13 cellular contexts compared by ENCODE assay signal in genomic region chr5:150164640-150165039, GRCh38. TPM values are rescaled to one million over a fixed set of nuclear protein-coding genes. Genes with fewer than 3 reads are reported as not detected.
DNase-seq lines count a peak whose midpoint lies in the region; FAIRE-seq and TF ChIP-seq lines count a peak whose summit lies in the region.
"Had no signal": no experiment of that assay in that cellular context is flagged by ENCODE, and none has a peak within 500 bp of the region (broad histone marks: within the 10 kb centered on the region; RNA-seq: fewer than 3 reads in every experiment).

No MANE protein-coding gene starts in this region.

- peak overlapping the region; percentile 94 for H3K27ac Mint-ChIP-seq in nephron progenitor cell

- FAIRE-seq in endothelial cell of umbilical vein (lab: Jason Lieb, UNC) (no peak), frontal cortex (lab: Jason Lieb, UNC) (no peak)

- intact Hi-C loops in endothelial cell of umbilical vein (cut with micrococcal nuclease) (no loop called here), transverse colon (cut with DNase I; ENCODE audit: low total_unique reads) (no loop called here)

- no peak overlapping the region for H3K9ac ChIP-seq in SK-N-MC (ENCODE audit: insufficient read length)
- H3K9ac ChIP-seq in endothelial cell of umbilical vein (replicated peaks; ENCODE audit: extremely low read depth, insufficient read depth, low read length): no peak overlapping the region

- no peaks in the 10 kb centered on the region for H3K9me1 ChIP-seq in endothelial cell of umbilical vein (replicated peaks; ENCODE audit: control insufficient read depth, extremely low read depth, insufficient read depth, low read length)

- H3K4me1 ChIP-seq in endothelial cell of umbilical vein (ENCODE audit: control insufficient read depth, extremely low read depth, insufficient read depth, low read length) (no peaks in the 10 kb centered on the region), transverse colon (peaks cover 24 to 62% (median 44%) of the 10 kb centered on the region in 4 donors)
- H3K4me1 ChIP-seq: adrenal gland had no signal

- H3K4me1 Mint-ChIP-seq in nephron progenitor cell: peaks cover 86% of the 10 kb centered on the region

- no TSS peak for BruUV-seq in endothelial cell of umbilical vein (replicated peaks; lab: Mats Ljungman, UMichigan)

- no peak for TF ChIP-seq EP300 in transverse colon (IDR thresholded peaks at IDR 0.05; ENCODE audit: low read depth)

- CTCF ChIA-PET in endothelial cell of umbilical vein (lab: Charles Lee): interaction anchor here (1.0 to 1.7 kb wide), 3 partner anchors 9 to 12 kb away, joined by 3 to 8 read pairs (median 4); no protein-coding TSS in a partner anchor

- no peak overlapping the region for H3K4me3 Mint-ChIP-seq in nephron progenitor cell
- H3K4me3 Mint-ChIP-seq: stimulated activated effector memory CD8-positive, alpha-beta T cell treated with anti-CD3 and anti-CD28 coated beads, Interleukin-12 subunit alpha, Interleukin-12 subunit beta, amount 100 ng/mL, for 72 hours had no signal

- no peak overlapping the region for H2AFZ ChIP-seq in endothelial cell of umbilical vein (ENCODE audit: low read depth, low read length)

- in situ Hi-C loops in transverse colon (cut with MboI; ENCODE audit: low pct_ligation_motif_present in 1 of 4, low pct_unique_long_range_greater_than_20kb in 1 of 4, low sequenced_read_pairs in 3 of 4) (loop anchor here in 3 of 4 donors (5.0 to 25.0 kb wide), 3 partner anchors 48 to 273 kb away; partner anchors contain the start of gene RPS14 (in 2 of the 3)), GM13977 (cut with MboI; ENCODE audit: low pct_unique_long_range_greater_than_20kb, low sequenced_read_pairs, unreplicated experiment) (no loop called here)

- H3K79me2 ChIP-seq in endothelial cell of umbilical vein (ENCODE audit: control insufficient read depth, insufficient read depth, low read length): no peaks in the 10 kb centered on the region

- H4K20me1 ChIP-seq in endothelial cell of umbilical vein (replicated peaks; ENCODE audit: control insufficient read depth, extremely low read depth, insufficient read depth, low read length): no peaks in the 10 kb centered on the region

- DNase-seq in SK-N-MC (ENCODE audit: low read depth, low spot score) (no peak), endothelial cell of umbilical vein (ENCODE audit: low read depth, low spot score) (no peak), nephron progenitor cell (no peak), transverse colon (peak; percentile 63), activated gamma-delta T cell treated with Interleukin-2 at 50 U/mL for 16 hours (no peak), GM13977 (ENCODE audit: low spot score) (no peak), frontal cortex (ENCODE audit: low spot score in 2 of 2) (no peak)
- DNase-seq: adrenal gland; effector CD8-positive, alpha-beta T cell; NCI-H146 had no signal

- no peaks in the 10 kb centered on the region for H3K9me3 Mint-ChIP-seq in nephron progenitor cell
- H3K9me3 Mint-ChIP-seq: stimulated activated effector memory CD8-positive, alpha-beta T cell treated with anti-CD3 and anti-CD28 coated beads, Interleukin-12 subunit alpha, Interleukin-12 subunit beta, amount 100 ng/mL, for 72 hours had no signal

- H3K27ac ChIP-seq in SK-N-MC (peak overlapping the region; percentile 20; the same call in 1 of the 2 replicates), endothelial cell of umbilical vein (ENCODE audit: insufficient read depth, low read depth, low read length) (no peak overlapping the region), transverse colon (peak overlapping the region; percentile 87 to 96 (median 91))

- H3K27me3 Mint-ChIP-seq in nephron progenitor cell (ENCODE audit: low read depth, poor library complexity): no peaks in the 10 kb centered on the region

- H3K27me3 ChIP-seq in endothelial cell of umbilical vein (ENCODE audit: control insufficient read depth in 2 of 2, insufficient read depth in 2 of 2, low read length in 2 of 2): peaks cover 31 to 35% of the 10 kb centered on the region in 2 experiments
- H3K27me3 ChIP-seq in transverse colon: peaks cover 13% of the 10 kb centered on the region

- TF ChIP-seq POLR2A in endothelial cell of umbilical vein (IDR thresholded peaks at IDR 0.05; ENCODE audit: low read depth, low read length): no peak
- TF ChIP-seq POLR2A in transverse colon (IDR thresholded peaks at IDR 0.05): no peak

- POLR2A ChIA-PET in endothelial cell of umbilical vein (lab: Charles Lee): no interaction called here

- H3K36me3 ChIP-seq in SK-N-MC (ENCODE audit: insufficient read depth, low read length): no peaks in the 10 kb centered on the region
- H3K36me3 ChIP-seq in endothelial cell of umbilical vein (ENCODE audit: control insufficient read depth in 2 of 2, extremely low read depth in 1 of 2, insufficient read depth in 2 of 2, low read length in 2 of 2): no peaks in the 10 kb centered on the region
- no peaks in the 10 kb centered on the region for H3K36me3 ChIP-seq in transverse colon
- H3K36me3 ChIP-seq: adrenal gland had no signal

- no peak overlapping the region for H3K4me2 ChIP-seq in endothelial cell of umbilical vein (ENCODE audit: insufficient read depth, low read length)

- TF ChIP-seq CTCF in endothelial cell of umbilical vein (IDR thresholded peaks at IDR 0.05; ENCODE audit: extremely low read depth in 1 of 2, insufficient read depth in 1 of 2, low read depth in 1 of 2, low read length in 2 of 2) (no peak), nephron progenitor cell (IDR thresholded peaks at IDR 0.05) (no peak), transverse colon (IDR thresholded peaks at IDR 0.05) (no peak), GM13977 (IDR thresholded peaks at IDR 0.05; ENCODE audit: extremely low read depth, insufficient read depth, missing control alignments) (no peak)

- dilution Hi-C loops in endothelial cell of umbilical vein (cut with MboI; ENCODE audit: extremely low pct_ligation_motif_present, low sequenced_read_pairs): no loop called here

- WGBS in transverse colon (ENCODE audit: low coverage in 1 of 2), 2 donors: 75% methylated on average over 4 of the region's 4 CpGs; no CpG with 5 or more reads in 1 of the 2 donors

- H3K4me3 ChIP-seq in SK-N-MC: no peak overlapping the region
- no peak overlapping the region for H3K4me3 ChIP-seq in endothelial cell of umbilical vein (replicated peaks in 1 of 3; ENCODE audit: insufficient read depth in 1 of 3, low read depth in 1 of 3, low read length in 3 of 3)
- no peak overlapping the region for H3K4me3 ChIP-seq in transverse colon
- H3K4me3 ChIP-seq: adrenal gland had no signal

- no peaks in the 10 kb centered on the region for H3K36me3 Mint-ChIP-seq in nephron progenitor cell (ENCODE audit: low read depth)
- H3K36me3 Mint-ChIP-seq: stimulated activated effector memory CD8-positive, alpha-beta T cell treated with anti-CD3 and anti-CD28 coated beads, Interleukin-12 subunit alpha, Interleukin-12 subunit beta, amount 100 ng/mL, for 72 hours had no signal

- H3K9me3 ChIP-seq in SK-N-MC (ENCODE audit: low read depth, low read length) (no peaks in the 10 kb centered on the region), endothelial cell of umbilical vein (replicated peaks; ENCODE audit: control insufficient read depth, insufficient read depth, low read length) (no peaks in the 10 kb centered on the region), transverse colon (no peaks in the 10 kb centered on the region)
- H3K9me3 ChIP-seq: adrenal gland had no signal

TF ChIP-seq in endothelial cell of umbilical vein, 7 proteins besides CTCF, POLR2A, EP300 and RAD21:
- TF ChIP-seq JUN (IDR thresholded peaks at IDR 0.05; ENCODE audit: borderline replicate concordance, insufficient read depth, insufficient read length, low read depth) (no peak), MAX (IDR thresholded peaks at IDR 0.05; ENCODE audit: insufficient read depth, insufficient read length) (peak; percentile 59)

RNA-seq across cellular contexts. Expression of gene CDX1, which starts 1.9 kb away (rescaled TPM):
- total RNA-seq in endothelial cell of umbilical vein: not detected in 2 replicates
- not detected in 2 replicates for polyA plus RNA-seq in endothelial cell of umbilical vein
- polyA plus RNA-seq in endothelial cell of umbilical vein (2011; cell fraction: cytosol; rRNA removed): not detected in 2 replicates
- not detected in 2 replicates for polyA plus RNA-seq in endothelial cell of umbilical vein (2011; cell fraction: nucleus; rRNA removed)
- not detected in 2 replicates for polyA plus RNA-seq in endothelial cell of umbilical vein (2012)
- not detected in 2 replicates for polyA minus RNA-seq in endothelial cell of umbilical vein
- not detected for polyA minus RNA-seq in endothelial cell of umbilical vein (2011; cell fraction: cytosol; rRNA and poly(A)+ RNA removed)
- not detected in 2 replicates for polyA minus RNA-seq in endothelial cell of umbilical vein (2011; cell fraction: nucleus; rRNA and poly(A)+ RNA removed)
- 100 to 1,000 TPM; 249 to 540 (median 360) TPM for total RNA-seq in transverse colon
- total RNA-seq in frontal cortex: not detected
- total RNA-seq: liver, omental fat pad had no signal
- polyA plus RNA-seq: liver had no signal

RNA-seq across cellular contexts. Expression of gene PDGFRB, which starts 9.0 kb away (rescaled TPM):
- 1.0 and 1.7 TPM in 2 replicates for total RNA-seq in endothelial cell of umbilical vein
- polyA plus RNA-seq in endothelial cell of umbilical vein: 1.4 and 2.9 TPM in 2 replicates
- polyA plus RNA-seq in endothelial cell of umbilical vein (2011; cell fraction: cytosol; rRNA removed): 1.5 TPM in 2 replicates
- polyA plus RNA-seq in endothelial cell of umbilical vein (2011; cell fraction: nucleus; rRNA removed): 2.3 and 3.1 TPM in 2 replicates
- 0.29 and 0.93 TPM in 2 replicates for polyA plus RNA-seq in endothelial cell of umbilical vein (2012)
- polyA minus RNA-seq in endothelial cell of umbilical vein: 2.5 and 4.4 TPM in 2 replicates
- 1.7 TPM for polyA minus RNA-seq in endothelial cell of umbilical vein (2011; cell fraction: cytosol; rRNA and poly(A)+ RNA removed)
- 3.3 and 4.8 TPM in 2 replicates for polyA minus RNA-seq in endothelial cell of umbilical vein (2011; cell fraction: nucleus; rRNA and poly(A)+ RNA removed)
- 10 to 100 TPM; 20.2 to 56.3 (median 28.3) TPM for total RNA-seq in transverse colon
- total RNA-seq in frontal cortex: 12.2 TPM

RNA-seq across cellular contexts. Expression of gene SLC6A7, which starts 25.2 kb away (rescaled TPM):
- total RNA-seq in endothelial cell of umbilical vein: not detected in 2 replicates
- not detected in 2 replicates for polyA plus RNA-seq in endothelial cell of umbilical vein
- not detected in 2 replicates for polyA plus RNA-seq in endothelial cell of umbilical vein (2011; cell fraction: cytosol; rRNA removed)
- polyA plus RNA-seq in endothelial cell of umbilical vein (2011; cell fraction: nucleus; rRNA removed): not detected in 2 replicates
- polyA plus RNA-seq in endothelial cell of umbilical vein (2012): not detected in 2 replicates
- not detected in 2 replicates for polyA minus RNA-seq in endothelial cell of umbilical vein
- not detected for polyA minus RNA-seq in endothelial cell of umbilical vein (2011; cell fraction: cytosol; rRNA and poly(A)+ RNA removed)
- not detected in 2 replicates for polyA minus RNA-seq in endothelial cell of umbilical vein (2011; cell fraction: nucleus; rRNA and poly(A)+ RNA removed)
- total RNA-seq in transverse colon: 10 to 100 TPM; 19.5 to 67.7 (median 21.3) TPM
- 2.9 TPM for total RNA-seq in frontal cortex
- total RNA-seq: adrenal gland, liver, omental fat pad had no signal
- polyA plus RNA-seq: adrenal gland, liver had no signal

Comparison
In these comparisons a context has a peak if more than half of its experiments do, and no peak if none do; other contexts are left out.
1. RNA of gene CDX1, which starts 1.9 kb away (total RNA-seq): 249 to 540 TPM in transverse colon; not detected in endothelial cell of umbilical vein and not detected in frontal cortex (single experiment); every median in the first group is over 100 times any median in the second.